Comparison of ENCODE assay signal across 2 cellular contexts in the genomic region with DNA sequence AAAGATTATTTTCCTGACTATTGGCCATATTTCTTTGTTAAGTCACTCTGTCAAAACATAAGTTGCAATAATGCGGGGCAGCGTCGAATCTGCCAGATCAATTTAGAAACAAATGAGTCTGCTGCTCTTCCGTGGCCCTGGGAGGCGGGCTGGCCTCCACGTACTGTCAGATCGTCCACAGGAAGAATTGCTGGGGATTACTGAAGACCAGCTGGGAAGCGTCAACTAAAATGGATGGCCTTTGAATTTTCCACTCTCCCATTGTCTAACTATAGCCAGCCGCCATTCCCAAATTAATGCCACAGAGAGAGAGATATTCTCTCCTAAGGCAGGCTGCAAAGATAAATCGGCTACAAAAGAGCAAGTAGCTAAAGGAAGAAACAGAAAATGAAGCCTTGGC.
TF ChIP-seq lines count a peak whose summit lies in the region.

No MANE protein-coding gene starts in this region.

TF ChIP-seq in HepG2, 621 proteins besides CTCF, POLR2A, EP300 and RAD21 (continued from another document):
- TF ChIP-seq, protein P1, sequence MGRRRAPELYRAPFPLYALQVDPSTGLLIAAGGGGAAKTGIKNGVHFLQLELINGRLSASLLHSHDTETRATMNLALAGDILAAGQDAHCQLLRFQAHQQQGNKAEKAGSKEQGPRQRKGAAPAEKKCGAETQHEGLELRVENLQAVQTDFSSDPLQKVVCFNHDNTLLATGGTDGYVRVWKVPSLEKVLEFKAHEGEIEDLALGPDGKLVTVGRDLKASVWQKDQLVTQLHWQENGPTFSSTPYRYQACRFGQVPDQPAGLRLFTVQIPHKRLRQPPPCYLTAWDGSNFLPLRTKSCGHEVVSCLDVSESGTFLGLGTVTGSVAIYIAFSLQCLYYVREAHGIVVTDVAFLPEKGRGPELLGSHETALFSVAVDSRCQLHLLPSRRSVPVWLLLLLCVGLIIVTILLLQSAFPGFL (CRISPR knock-in tag; IDR thresholded peaks at IDR 0.05): no peak
- TF ChIP-seq ZNF713 (CRISPR knock-in tag; IDR thresholded peaks at IDR 0.05) (no peak), NFYB (CRISPR knock-in tag; IDR thresholded peaks at IDR 0.05) (no peak), NRL (CRISPR knock-in tag; IDR thresholded peaks at IDR 0.05; ENCODE audit: borderline replicate concordance) (no peak), ZNF292 (CRISPR knock-in tag; IDR thresholded peaks at IDR 0.05; ENCODE audit: borderline replicate concordance, low read depth) (no peak), ERF (CRISPR knock-in tag; IDR thresholded peaks at IDR 0.05) (no peak), JUND (CRISPR knock-in tag; IDR thresholded peaks at IDR 0.05) (no peak), ZNF724P (CRISPR knock-in tag; IDR thresholded peaks at IDR 0.05; ENCODE audit: borderline replicate concordance) (no peak), ZBTB38 (CRISPR knock-in tag; IDR thresholded peaks at IDR 0.05) (no peak), ZNF83 (CRISPR knock-in tag; IDR thresholded peaks at IDR 0.05; ENCODE audit: borderline replicate concordance) (no peak), ELF4 (CRISPR knock-in tag; IDR thresholded peaks at IDR 0.05; ENCODE audit: borderline replicate concordance) (no peak), MTA1 (CRISPR knock-in tag; IDR thresholded peaks at IDR 0.05; ENCODE audit: borderline replicate concordance) (no peak)

TF ChIP-seq in neural cell, 6 proteins besides CTCF, POLR2A, EP300 and RAD21:
- TF ChIP-seq, protein P2, sequence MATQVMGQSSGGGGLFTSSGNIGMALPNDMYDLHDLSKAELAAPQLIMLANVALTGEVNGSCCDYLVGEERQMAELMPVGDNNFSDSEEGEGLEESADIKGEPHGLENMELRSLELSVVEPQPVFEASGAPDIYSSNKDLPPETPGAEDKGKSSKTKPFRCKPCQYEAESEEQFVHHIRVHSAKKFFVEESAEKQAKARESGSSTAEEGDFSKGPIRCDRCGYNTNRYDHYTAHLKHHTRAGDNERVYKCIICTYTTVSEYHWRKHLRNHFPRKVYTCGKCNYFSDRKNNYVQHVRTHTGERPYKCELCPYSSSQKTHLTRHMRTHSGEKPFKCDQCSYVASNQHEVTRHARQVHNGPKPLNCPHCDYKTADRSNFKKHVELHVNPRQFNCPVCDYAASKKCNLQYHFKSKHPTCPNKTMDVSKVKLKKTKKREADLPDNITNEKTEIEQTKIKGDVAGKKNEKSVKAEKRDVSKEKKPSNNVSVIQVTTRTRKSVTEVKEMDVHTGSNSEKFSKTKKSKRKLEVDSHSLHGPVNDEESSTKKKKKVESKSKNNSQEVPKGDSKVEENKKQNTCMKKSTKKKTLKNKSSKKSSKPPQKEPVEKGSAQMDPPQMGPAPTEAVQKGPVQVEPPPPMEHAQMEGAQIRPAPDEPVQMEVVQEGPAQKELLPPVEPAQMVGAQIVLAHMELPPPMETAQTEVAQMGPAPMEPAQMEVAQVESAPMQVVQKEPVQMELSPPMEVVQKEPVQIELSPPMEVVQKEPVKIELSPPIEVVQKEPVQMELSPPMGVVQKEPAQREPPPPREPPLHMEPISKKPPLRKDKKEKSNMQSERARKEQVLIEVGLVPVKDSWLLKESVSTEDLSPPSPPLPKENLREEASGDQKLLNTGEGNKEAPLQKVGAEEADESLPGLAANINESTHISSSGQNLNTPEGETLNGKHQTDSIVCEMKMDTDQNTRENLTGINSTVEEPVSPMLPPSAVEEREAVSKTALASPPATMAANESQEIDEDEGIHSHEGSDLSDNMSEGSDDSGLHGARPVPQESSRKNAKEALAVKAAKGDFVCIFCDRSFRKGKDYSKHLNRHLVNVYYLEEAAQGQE (IDR thresholded peaks at IDR 0.05; ENCODE audit: borderline replicate concordance): no peak
- no peak for TF ChIP-seq SMC3 (conservative IDR thresholded peaks at IDR 0.05; ENCODE audit: poor library complexity)
- TF ChIP-seq TAF1 (IDR thresholded peaks at IDR 0.05; ENCODE audit: low read depth): no peak
- no peak for TF ChIP-seq POLR2AphosphoS5 (IDR thresholded peaks at IDR 0.05)
- no peak for TF ChIP-seq EZH2 (IDR thresholded peaks at IDR 0.05; ENCODE audit: borderline replicate concordance, insufficient read depth, low read length, poor library complexity, severe bottlenecking)
- TF ChIP-seq MXI1 (conservative IDR thresholded peaks at IDR 0.05; ENCODE audit: poor library complexity, severe bottlenecking): no peak
TF ChIP-seq in neural cell: peak in this region for 0.
